ENCODE assay signal across 19 cellular contexts in genomic region chr7:47947355-47947749, GRCh38. TPM values are rescaled to one million over a fixed set of nuclear protein-coding genes. Genes with fewer than 3 reads are reported as not detected.
DNase-seq lines count a peak whose midpoint lies in the region; ATAC-seq and TF ChIP-seq lines count a peak whose summit lies in the region.
"Had no signal": no experiment of that assay in that cellular context is flagged by ENCODE, and none has a peak within 500 bp of the region (broad histone marks: within the 10 kb centered on the region; RNA-seq: fewer than 3 reads in every experiment).

No MANE protein-coding gene starts in this region.

- H3K4me3 ChIP-seq in GM23338, result no peak overlapping the region
- H3K4me3 ChIP-seq in endodermal cell (ENCODE audit: low read length), result no peak overlapping the region
- no peak overlapping the region for H3K4me3 ChIP-seq in lung
- H3K4me3 ChIP-seq in stomach, result no peak overlapping the region

- H3K4me1 ChIP-seq in GM23338 (ENCODE audit: insufficient read depth) (peaks cover 9% of the 10 kb centered on the region), endodermal cell (ENCODE audit: control insufficient read depth, insufficient read depth, low read length) (peaks cover 5% of the 10 kb centered on the region), lung (ENCODE audit: control insufficient read depth in 2 of 2, insufficient read depth in 2 of 2, low read length in 2 of 2) (peaks cover 0 to 10% of the 10 kb centered on the region in 2 donors), stomach (peaks cover 0 to 20% (median 19%) of the 10 kb centered on the region in 4 donors)

- no peak for TF ChIP-seq POLR2A in stomach (IDR thresholded peaks at IDR 0.05)

- H3K27me3 Mint-ChIP-seq in GM23338 (ENCODE audit: insufficient read depth, low read depth, poor library complexity), result peaks cover 12% of the 10 kb centered on the region
- H3K27me3 Mint-ChIP-seq in endodermal cell (ENCODE audit: insufficient read depth), result peaks cover 6% of the 10 kb centered on the region

- H3K9me3 Mint-ChIP-seq in GM23338 (no peaks in the 10 kb centered on the region), endodermal cell (no peaks in the 10 kb centered on the region)
- H3K9me3 Mint-ChIP-seq: H9 had no signal

- H4K20me1 ChIP-seq in GM23338 (replicated peaks; ENCODE audit: insufficient read depth), result no peaks in the 10 kb centered on the region

- H3K4me2 ChIP-seq in GM23338, result no peak overlapping the region

- no peaks in the 10 kb centered on the region for H3K9me3 ChIP-seq in endodermal cell (ENCODE audit: control insufficient read depth, low read length)
- H3K9me3 ChIP-seq in lung (ENCODE audit: control insufficient read depth in 2 of 2, insufficient read depth in 1 of 2, low read length in 1 of 2), result no peaks in the 10 kb centered on the region
- no peaks in the 10 kb centered on the region for H3K9me3 ChIP-seq in stomach

- no peaks in the 10 kb centered on the region for H3K79me2 ChIP-seq in GM23338 (replicated peaks; ENCODE audit: insufficient read depth)

- H3K27ac ChIP-seq in GM23338 (ENCODE audit: low read depth) (no peak overlapping the region), endodermal cell (ENCODE audit: low read depth, low read length) (no peak overlapping the region), lung (ENCODE audit: low read depth in 1 of 2, low read length in 1 of 2) (peak overlapping the region; percentile 70 to 75), stomach (peak overlapping the region in 3 of 5 donors; percentile 3 to 37 (median 20))
- H3K27ac ChIP-seq: HL-60 had no signal

- no peaks in the 10 kb centered on the region for H3K36me3 Mint-ChIP-seq in GM23338 (ENCODE audit: low read depth)
- H3K36me3 Mint-ChIP-seq in endodermal cell (ENCODE audit: low read depth), result no peaks in the 10 kb centered on the region

- ATAC-seq in GM23338 (no peak), lung (ENCODE audit: insufficient read depth, low FRiP score) (no peak), HG02763 (IDR thresholded peaks at IDR 0.05; ENCODE audit: unreplicated experiment) (no peak)

- no peaks in the 10 kb centered on the region for H3F3A ChIP-seq in GM23338 (replicated peaks; ENCODE audit: low read depth)

- H3K27ac Mint-ChIP-seq in GM23338 (peak overlapping the region; percentile 66; the same call in 1 of the 2 replicates), endodermal cell (peak overlapping the region; percentile 10)
- H3K27ac Mint-ChIP-seq: H9 had no signal

- H3K4me1 Mint-ChIP-seq in GM23338 (peaks cover 23% of the 10 kb centered on the region), endodermal cell (peaks cover 31% of the 10 kb centered on the region)

- DNase-seq in GM23338 (ENCODE audit: low spot score) (no peak), endodermal cell (no peak), lung (ENCODE audit: low spot score) (no peak), stomach (no peak), CD1c-positive myeloid dendritic cell (ENCODE audit: extremely low spot score) (no peak), GM13976 (ENCODE audit: low spot score) (no peak)
- DNase-seq: C1 segment of cervical spinal cord, DMS79, H9, NCI-H1417, NCI-H187, NCI-H2107, NCI-H510A treated with DMSO at 0.1 percent for 48 hours, NCI-H82, OCI-M1, RPMI8226 had no signal

- no peaks in the 10 kb centered on the region for H3K36me3 ChIP-seq in GM23338 (ENCODE audit: insufficient read depth)
- H3K36me3 ChIP-seq in endodermal cell (ENCODE audit: control insufficient read depth, insufficient read depth, low read length), result no peaks in the 10 kb centered on the region
- H3K36me3 ChIP-seq in lung (ENCODE audit: control insufficient read depth in 2 of 2, insufficient read depth in 2 of 2, low read length in 2 of 2), result no peaks in the 10 kb centered on the region
- H3K36me3 ChIP-seq in stomach, result no peaks in the 10 kb centered on the region

- H3K9ac ChIP-seq in endodermal cell (ENCODE audit: extremely low read depth, low read length, poor library complexity, severe bottlenecking), result no peak overlapping the region

- H3K4me3 Mint-ChIP-seq in GM23338 (no peak overlapping the region), endodermal cell (no peak overlapping the region)
- H3K4me3 Mint-ChIP-seq: H9 had no signal

- TF ChIP-seq CTCF in GM23338 (conservative IDR thresholded peaks at IDR 0.05; ENCODE audit: low read depth in 2 of 2) (no peak), endodermal cell (conservative IDR thresholded peaks at IDR 0.05) (no peak), lung (IDR thresholded peaks at IDR 0.05; ENCODE audit: control extremely low read depth, extremely low read depth) (no peak), stomach (IDR thresholded peaks at IDR 0.05) (no peak), GM13976 (IDR thresholded peaks at IDR 0.05; ENCODE audit: borderline replicate concordance, control extremely low read depth, extremely low read depth, insufficient read depth, missing control alignments) (no peak)

- no peaks in the 10 kb centered on the region for H3K9me2 ChIP-seq in GM23338 (ENCODE audit: insufficient read depth)

- TF ChIP-seq EP300 in stomach (IDR thresholded peaks at IDR 0.05), result no peak

- 86 to 92% methylated on average over 4 to 7 of the region's 7 CpGs for WGBS in endodermal cell (ENCODE audit: insufficient coverage in 1 of 2, insufficient read length in 1 of 2), 2 experiments
- WGBS in lung, 2 donors, result 94 to 96% methylated on average over 7 of the region's 7 CpGs
- 95 to 100% (median 97%) methylated on average over 4 to 7 of the region's 7 CpGs for WGBS in stomach, 5 donors

- no peak overlapping the region for H2AFZ ChIP-seq in GM23338

- in situ Hi-C loops in GM13976 (cut with MboI; ENCODE audit: low sequenced_read_pairs, unreplicated experiment), result loop anchor here (10.0 kb wide), 1 partner anchor 167 kb away; no protein-coding TSS in a partner anchor

- intact Hi-C loops in stomach (cut with DNase I; ENCODE audit: low total_unique reads), result no loop called here

- H3K27me3 ChIP-seq in GM23338 (ENCODE audit: insufficient read depth) (no peaks in the 10 kb centered on the region), endodermal cell (ENCODE audit: control insufficient read depth, insufficient read depth, low read length, poor library complexity, severe bottlenecking) (no peaks in the 10 kb centered on the region), lung (ENCODE audit: control insufficient read depth, insufficient read depth) (no peaks in the 10 kb centered on the region), stomach (no peaks in the 10 kb centered on the region)

TF ChIP-seq in GM23338, 12 proteins besides CTCF, POLR2A, EP300 and RAD21 (continues in another document):
- TF ChIP-seq POLR2AphosphoS5 (IDR thresholded peaks at IDR 0.05; ENCODE audit: low read depth) (no peak), EZH2 (IDR thresholded peaks at IDR 0.05; ENCODE audit: low read depth, unreplicated experiment) (no peak), STAT1 (IDR thresholded peaks at IDR 0.05; ENCODE audit: unreplicated experiment) (no peak), NANOG (IDR thresholded peaks at IDR 0.05; ENCODE audit: borderline replicate concordance) (no peak), REST (IDR thresholded peaks at IDR 0.05; ENCODE audit: unreplicated experiment) (no peak), EZH2phosphoT487 (IDR thresholded peaks at IDR 0.05; ENCODE audit: unreplicated experiment) (no peak)

RNA-seq across cellular contexts. Expression of gene PKD1L1, which starts 0.9 kb away (rescaled TPM):
- 0.03 and 0.16 TPM in 2 replicates for total RNA-seq in GM23338 (2014; rRNA removed; shearing (Covaris generic))
- polyA plus RNA-seq in GM23338 (2016; fragmentation: Nextera tagmentation; extraction: Ambion mirVana), result not detected in 2 replicates
- under 1 TPM; 0.13 to 0.20 TPM for total RNA-seq in endodermal cell
- 0.18 TPM for polyA plus RNA-seq in endodermal cell (2013, experiment 1 of 2)
- 0.08 TPM for polyA plus RNA-seq in endodermal cell (2013, experiment 2 of 2)
- under 1 TPM; 0.26 to 0.80 TPM for total RNA-seq in lung
- 1 to 10 TPM in 1 of 2 donors, under 1 TPM in 1; 0.30 to 1.1 TPM for polyA plus RNA-seq in lung
- total RNA-seq in stomach, result 1 to 10 TPM in 2 of 5 donors, under 1 TPM in 2, not detected in 1; under 0.01 to 1.2 (median 0.62) TPM
- polyA plus RNA-seq in stomach, result under 1 TPM in 2 of 3 donors, not detected in 1; 0.03 to 0.06 TPM
- total RNA-seq: A673 had no signal

RNA-seq across cellular contexts. Expression of gene HUS1, which starts 32.1 kb away (rescaled TPM):
- 29.7 and 39.0 TPM in 2 replicates for total RNA-seq in GM23338 (2014; rRNA removed; shearing (Covaris generic))
- polyA plus RNA-seq in GM23338 (2016; fragmentation: Nextera tagmentation; extraction: Ambion mirVana) (12.9 and 14.9 TPM in 2 replicates), lung (10 to 100 TPM; 10.3 to 12.1 TPM), stomach (1 to 10 TPM; 5.9 to 8.2 (median 7.9) TPM)
- total RNA-seq in endodermal cell (10 to 100 TPM; 37.0 to 42.5 TPM), lung (10 to 100 TPM; 26.5 to 33.9 TPM), stomach (10 to 100 TPM in 4 of 5 donors, 1 to 10 TPM in 1; 9.9 to 69.2 (median 21.1) TPM)
- polyA plus RNA-seq in endodermal cell (2013, experiment 1 of 2), result 19.0 TPM
- 21.8 TPM for polyA plus RNA-seq in endodermal cell (2013, experiment 2 of 2)

Comparison
In these comparisons a context has a peak if more than half of its experiments do, and no peak if none do; other contexts are left out.
1. H3K27ac ChIP-seq: peak in lung (2 of 2) and stomach (3 of 5); none in GM23338 (single experiment) and endodermal cell (single experiment).